ENCODE assay signal across 15 cellular contexts in genomic region chr1:17891205-17892110, GRCh38.
DNase-seq lines count a peak whose midpoint lies in the region; ATAC-seq and TF ChIP-seq lines count a peak whose summit lies in the region.
"Had no signal": no experiment of that assay in that cellular context is flagged by ENCODE, and none has a peak within 500 bp of the region (broad histone marks: within the 10 kb centered on the region; RNA-seq: fewer than 3 reads in every experiment).

No MANE protein-coding gene starts in this region.

- no peaks in the 10 kb centered on the region for H3K9me2 ChIP-seq in MM.1S (replicated peaks; ENCODE audit: insufficient read depth, low read length)

- H3K27me3 ChIP-seq in right atrium auricular region (no peaks in the 10 kb centered on the region), spleen (replicated peaks in 1 of 7) (peaks cover 0 to 70% (median 10%) of the 10 kb centered on the region in 7 donors), MM.1S (replicated peaks; ENCODE audit: insufficient read depth, low read length) (peaks cover 92% of the 10 kb centered on the region)

- DNase-seq in Right ventricle myocardium inferior (ENCODE audit: missing footprints) = peak; percentile 76
- no peak for DNase-seq in right atrium auricular region (ENCODE audit: low spot score)
- DNase-seq in spleen = peak; percentile 51
- DNase-seq in COLO829 (ENCODE audit: low spot score) = no peak
- no peak for DNase-seq in MM.1S
- DNase-seq in GM19240 (ENCODE audit: insufficient read length, low spot score) = no peak
- DNase-seq: AML-193, Caco-2, GDM1, NCI-H2081 treated with DMSO at 0.1 percent for 48 hours, SHP77 had no signal

- no peak overlapping the region for H3K4me2 ChIP-seq in MM.1S (ENCODE audit: low read depth, low read length)

- CTCF ChIA-PET in HEK293 (lab: Yijun Ruan, JAX) = interaction anchor here (0.7 kb wide), 1 partner anchor 17 kb away, joined by 3 read pairs; no protein-coding TSS in a partner anchor

- TF ChIP-seq POLR2A in spleen (IDR thresholded peaks at IDR 0.05) = no peak

- ATAC-seq in Right ventricle myocardium inferior = peak; percentile 70
- ATAC-seq: HCT116, K562 had no signal

- H3K9me3 ChIP-seq in HEK293 (ENCODE audit: control insufficient read depth, insufficient read depth, low read depth, low read length) (no peaks in the 10 kb centered on the region), right atrium auricular region (no peaks in the 10 kb centered on the region), spleen (no peaks in the 10 kb centered on the region), MM.1S (replicated peaks; ENCODE audit: insufficient read depth, low read length) (no peaks in the 10 kb centered on the region)
- H3K9me3 ChIP-seq: Caco-2 had no signal

- no peak for TF ChIP-seq CTCF in HEK293 (tag by site-specific recombination; IDR thresholded peaks at IDR 0.05)
- TF ChIP-seq CTCF in right atrium auricular region (IDR thresholded peaks at IDR 0.05) = no peak
- no peak for TF ChIP-seq CTCF in spleen (IDR thresholded peaks at IDR 0.05 in 8 of 11, conservative IDR thresholded peaks at IDR 0.05 in 3 of 11)
- no peak for TF ChIP-seq CTCF in MM.1S (IDR thresholded peaks at IDR 0.05; ENCODE audit: low read length)

- no peaks in the 10 kb centered on the region for H3F3A ChIP-seq in MM.1S (ENCODE audit: insufficient read depth, low read length)

- H3K36me3 ChIP-seq in HEK293 (ENCODE audit: control insufficient read depth in 2 of 2, insufficient read depth in 1 of 2, low read length in 2 of 2) (no peaks in the 10 kb centered on the region), right atrium auricular region (no peaks in the 10 kb centered on the region), spleen (no peaks in the 10 kb centered on the region), MM.1S (replicated peaks; ENCODE audit: insufficient read depth, low read length) (no peaks in the 10 kb centered on the region)

- intact Hi-C loops in Right ventricle myocardium inferior (cut with DNase I) (loop anchor here (2.0 to 5.0 kb wide), 2 partner anchors 17 to 74 kb away; no protein-coding TSS in a partner anchor), spleen (cut with DNase I; ENCODE audit: low total_unique reads) (no loop called here)

- H4K20me1 ChIP-seq in MM.1S (ENCODE audit: insufficient read depth, low read length) = no peaks in the 10 kb centered on the region

- H3K4me1 ChIP-seq in HEK293 (ENCODE audit: control insufficient read depth, insufficient read depth, low read length) (no peaks in the 10 kb centered on the region), right atrium auricular region (peaks cover 0 to 32% of the 10 kb centered on the region in 2 donors), spleen (no peaks in the 10 kb centered on the region), MM.1S (ENCODE audit: low read length) (no peaks in the 10 kb centered on the region)
- H3K4me1 ChIP-seq: Caco-2 had no signal

- no peaks in the 10 kb centered on the region for H3K79me2 ChIP-seq in MM.1S (ENCODE audit: low read length)

- H3K9ac ChIP-seq in MM.1S (ENCODE audit: low read length) = no peak overlapping the region

- no peak overlapping the region for H3K27ac ChIP-seq in HEK293 (ENCODE audit: extremely low read depth, low read depth, low read length)
- H3K27ac ChIP-seq in right atrium auricular region = peak overlapping the region; percentile 68 to 85
- no peak overlapping the region for H3K27ac ChIP-seq in spleen
- no peak overlapping the region for H3K27ac ChIP-seq in MM.1S (ENCODE audit: low read length)
- H3K27ac ChIP-seq: SK-N-MC had no signal

- H2AFZ ChIP-seq in MM.1S (ENCODE audit: low read length) = no peak overlapping the region

- POLR2A ChIA-PET in HEK293 (lab: Yijun Ruan, JAX) = no interaction called here

- H3K4me3 ChIP-seq in HEK293 (ENCODE audit: low read depth, low read length) = no peak overlapping the region
- no peak overlapping the region for H3K4me3 ChIP-seq in right atrium auricular region
- no peak overlapping the region for H3K4me3 ChIP-seq in spleen
- H3K4me3 ChIP-seq in MM.1S (ENCODE audit: low read length) = no peak overlapping the region
- H3K4me3 ChIP-seq: K562, SK-N-MC had no signal

- WGBS in spleen, 5 donors = 67 to 86% (median 75%) methylated on average over 9 of the region's 9 CpGs

TF ChIP-seq in HEK293, 187 proteins besides CTCF, POLR2A, EP300 and RAD21:
- TF ChIP-seq GLIS1 (tag by site-specific recombination; IDR thresholded peaks at IDR 0.05) (peak; percentile 80), ZBTB11 (tag by site-specific recombination; conservative IDR thresholded peaks at IDR 0.05; ENCODE audit: low read depth) (no peak), ZNF561 (tag by site-specific recombination; IDR thresholded peaks at IDR 0.05; ENCODE audit: borderline replicate concordance) (no peak)

Comparison
In these comparisons a context has a peak if more than half of its experiments do, and no peak if none do; other contexts are left out.
1. DNase-seq: peak in Right ventricle myocardium inferior (single experiment) and spleen (single experiment); none in right atrium auricular region (single experiment), COLO829 (single experiment), MM.1S (single experiment) and GM19240 (single experiment).
2. H3K27ac ChIP-seq: peak in right atrium auricular region (2 of 2); none in HEK293 (single experiment), spleen (0 of 8) and MM.1S (single experiment).